21 cellular contexts compared by ENCODE assay signal in the genomic region with DNA sequence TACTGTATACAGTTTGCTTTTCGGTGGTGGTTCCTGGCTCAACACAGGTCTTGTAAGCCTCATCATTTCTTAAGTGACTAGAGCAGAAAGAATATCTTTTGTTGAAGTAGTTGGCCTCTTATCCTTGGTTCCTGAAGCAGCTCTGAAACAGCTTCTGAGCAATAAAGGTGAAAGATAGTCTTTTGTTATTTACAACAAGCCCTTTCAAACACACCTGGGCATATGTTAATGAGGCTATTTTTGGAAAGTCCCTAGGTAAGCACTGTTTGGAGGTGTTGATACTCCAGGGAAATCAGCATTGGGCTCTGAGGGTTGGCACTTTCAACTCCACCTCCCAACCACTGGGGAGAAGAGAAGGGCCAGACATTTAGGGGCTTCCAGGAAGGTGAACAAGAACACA. TPM values are rescaled to one million over a fixed set of nuclear protein-coding genes. Genes with fewer than 3 reads are reported as not detected.
A peak's percentile ranks its signal among the peaks of the same experiment; 100 is the strongest.
DNase-seq lines count a peak whose midpoint lies in the region; ATAC-seq and TF ChIP-seq lines count a peak whose summit lies in the region.
"Had no signal": no experiment of that assay in that cellular context is flagged by ENCODE, and none has a peak within 500 bp of the region (broad histone marks: within the 10 kb centered on the region; RNA-seq: fewer than 3 reads in every experiment).

No MANE protein-coding gene starts in this region.

- H3K9ac ChIP-seq in iPS-18a (ENCODE audit: low read length) = peak overlapping the region; percentile 56

- in situ Hi-C loops in gastrocnemius medialis (cut with MboI; ENCODE audit: low sequenced_read_pairs in 4 of 4) = no loop called here

- no peaks in the 10 kb centered on the region for H3K9me3 ChIP-seq in iPS-18a (ENCODE audit: control insufficient read depth, low read depth, low read length)
- no peaks in the 10 kb centered on the region for H3K9me3 ChIP-seq in gastrocnemius medialis
- H3K9me3 ChIP-seq: colonic mucosa, heart left ventricle, testis had no signal

- peak overlapping the region; percentile 46 for H3K4me3 ChIP-seq in iPS-18a (ENCODE audit: low read length)
- no peak overlapping the region for H3K4me3 ChIP-seq in gastrocnemius medialis
- H3K4me3 ChIP-seq: colonic mucosa, GM12878, heart left ventricle, K562, testis had no signal

- H3K36me3 ChIP-seq in iPS-18a (ENCODE audit: control insufficient read depth, low read depth, low read length) (no peaks in the 10 kb centered on the region), gastrocnemius medialis (no peaks in the 10 kb centered on the region)
- H3K36me3 ChIP-seq: brain microvascular endothelial cell, colonic mucosa, heart left ventricle had no signal

- intact Hi-C loops in gastrocnemius medialis (cut with DNase I; ENCODE audit: low total_unique reads) = no loop called here

- ATAC-seq in gastrocnemius medialis (no peak), foreskin keratinocyte (no peak)
- ATAC-seq: GM12878; heart left ventricle; K562; left cardiac atrium; natural killer cell; stimulated activated naive B cell treated with anti-CD40 and anti-IgM and Interleukin-4, amounts not matched to agents 10 μg/mL and 1 μg/mL and 100 μg/mL, for 72 hours had no signal

- peaks cover 76% of the 10 kb centered on the region for H3K4me1 ChIP-seq in iPS-18a (ENCODE audit: control insufficient read depth, low read depth, low read length)
- peaks cover 79 to 89% of the 10 kb centered on the region in 2 donors for H3K4me1 ChIP-seq in gastrocnemius medialis
- H3K4me1 ChIP-seq in foreskin keratinocyte = peaks cover 17% of the 10 kb centered on the region
- H3K4me1 ChIP-seq: colonic mucosa had no signal

- DNase-seq in NCI-H510A treated with DMSO at 0.1 percent for 48 hours (lab: John Stamatoyannopoulos, UW) = peak; percentile 22
- DNase-seq in NCI-H510A (lab: John Stamatoyannopoulos, UW) = no peak
- peak; percentile 18 for DNase-seq in NCI-H526 treated with DMSO at 0.1 percent for 48 hours (lab: John Stamatoyannopoulos, UW)
- DNase-seq in gastrocnemius medialis = no peak
- no peak for DNase-seq in foreskin keratinocyte
- DNase-seq in HuH-7 (ENCODE audit: low spot score) = no peak
- no peak for DNase-seq in MV-4-11 (lab: John Stamatoyannopoulos, UW)
- DNase-seq: activated CD4-positive, alpha-beta T cell treated with anti-CD3 and anti-CD28 coated beads, Interleukin-2, amount 10 ng/mL, durations not matched to agents 24 days and 14 days; brain microvascular endothelial cell; colonic mucosa; heart left ventricle; left cardiac atrium; natural killer cell; NCI-H187; stimulated activated CD4-positive, alpha-beta T cell treated with anti-CD3 and anti-CD28 coated beads, Interleukin-1b, Interleukin-23, amount 100 ng/mL, for 48 hours; stimulated activated naive B cell treated with anti-CD40 and anti-IgM and Interleukin-4, amounts not matched to agents 10 μg/mL and 1 μg/mL and 100 μg/mL, for 72 hours; testis had no signal

- H3K27ac ChIP-seq in iPS-18a (ENCODE audit: low read length) = peak overlapping the region; percentile 70
- H3K27ac ChIP-seq in gastrocnemius medialis = peak overlapping the region; percentile 53 to 70 (median 61)
- H3K27ac ChIP-seq in foreskin keratinocyte = no peak overlapping the region
- H3K27ac ChIP-seq: brain microvascular endothelial cell, colonic mucosa, heart left ventricle, HL-60, testis had no signal

- H3K27me3 ChIP-seq in iPS-18a (ENCODE audit: control insufficient read depth, insufficient read depth, low read length) (no peaks in the 10 kb centered on the region), gastrocnemius medialis (no peaks in the 10 kb centered on the region), foreskin keratinocyte (no peaks in the 10 kb centered on the region)
- H3K27me3 ChIP-seq: brain microvascular endothelial cell, colonic mucosa, heart left ventricle, testis had no signal

- TF ChIP-seq CTCF in gastrocnemius medialis (IDR thresholded peaks at IDR 0.05 in 4 of 5, conservative IDR thresholded peaks at IDR 0.05 in 1 of 5) = no peak
- no peak for TF ChIP-seq CTCF in foreskin keratinocyte (conservative IDR thresholded peaks at IDR 0.05)

- TF ChIP-seq POLR2A in gastrocnemius medialis (IDR thresholded peaks at IDR 0.05) = no peak

RNA-seq across cellular contexts. Expression of a gene that starts 5.5 kb away (rescaled TPM):
- 10 to 100 TPM; 10.9 to 27.6 (median 14.5) TPM for total RNA-seq in gastrocnemius medialis
- 10.2 and 10.4 TPM in 2 replicates for total RNA-seq in foreskin keratinocyte
- polyA plus RNA-seq in foreskin keratinocyte = 2.4 and 2.9 TPM in 2 replicates

Comparison
In these comparisons a context has a peak if more than half of its experiments do, and no peak if none do; other contexts are left out.
1. DNase-seq: peak in NCI-H510A treated with DMSO at 0.1 percent for 48 hours (single experiment) and NCI-H526 treated with DMSO at 0.1 percent for 48 hours (single experiment); none in NCI-H510A (single experiment), gastrocnemius medialis (0 of 2), foreskin keratinocyte (0 of 2), HuH-7 (single experiment) and MV-4-11 (single experiment).